In genomic region chr13:19560672-19561071, GRCh38 we compare ENCODE assay signal across 13 cellular contexts. TPM values are rescaled to one million over a fixed set of nuclear protein-coding genes. Genes with fewer than 3 reads are reported as not detected.
"Had no signal": no experiment of that assay in that cellular context is flagged by ENCODE, and none has a peak within 500 bp of the region (broad histone marks: within the 10 kb centered on the region; RNA-seq: fewer than 3 reads in every experiment).

No MANE protein-coding gene starts in this region.

RNA-seq across cellular contexts. Expression of gene TPTE2, which starts 0.7 kb away (rescaled TPM):
- total RNA-seq: activated naive CD4-positive, alpha-beta T cell treated with anti-CD3 and anti-CD28 coated beads for 36 hours; activated naive CD8-positive, alpha-beta T cell treated with anti-CD3 and anti-CD28 coated beads for 36 hours; activated naive CD8-positive, alpha-beta T cell treated with anti-CD3 and anti-CD28 coated beads, Interleukin-2, amount 10 ng/mL, durations not matched to agents 7 days and 5 days; activated T-cell treated with anti-CD3 and anti-CD28 coated beads, Interleukin-2, amount 50 U/mL, for 4 hours; activated T-helper 1 cell treated with anti-CD3 and anti-CD28 coated beads, Interleukin-12 subunit alpha, Interleukin-12 subunit beta, Interleukin-2, Interleukin-4 antibody, amounts not matched to agents 30 ng/mL and 10 ng/mL and 1 ng/mL, durations not matched to agents 14 hours and 24 hours and 36 hours; activated T-helper 2 cell treated with anti-CD3 and anti-CD28 coated beads, Interferon-gamma antibody, Interleukin-2, Interleukin-4, amounts not matched to agents 10 μg/mL and 5 μg/mL and 100 μg/mL, durations not matched to agents 14 hours and 24 hours and 36 hours; ascending aorta; astrocyte; body of pancreas; bronchial epithelial cell; cardiac septum had no signal
- polyA plus RNA-seq: adipose tissue, cardiac muscle cell had no signal
